In genomic region chr14:31026395-31027096, GRCh38 we compare ENCODE assay signal across 1 cellular context.
TF ChIP-seq lines count a peak whose summit lies in the region.

No MANE protein-coding gene starts in this region.

TF ChIP-seq in HepG2, 621 proteins besides CTCF, POLR2A, EP300 and RAD21 (continued from another document and continues in another):
- no peak for TF ChIP-seq ZNF382 (CRISPR knock-in tag; IDR thresholded peaks at IDR 0.05; ENCODE audit: borderline replicate concordance)
- TF ChIP-seq HOXD1 (CRISPR knock-in tag; IDR thresholded peaks at IDR 0.05): peak; percentile 74; the same call in 1 of the 2 replicates
- TF ChIP-seq FOXC1 (CRISPR knock-in tag; IDR thresholded peaks at IDR 0.05; ENCODE audit: borderline replicate concordance): peak; percentile 72; the same call in 1 of the 2 replicates
- TF ChIP-seq SNAPC2 (CRISPR knock-in tag; IDR thresholded peaks at IDR 0.05): peak; percentile 53; the same call in 1 of the 2 replicates
- peak; percentile 85 for TF ChIP-seq HOXA3 (CRISPR knock-in tag; IDR thresholded peaks at IDR 0.05)
- TF ChIP-seq CHCHD3 (CRISPR knock-in tag; IDR thresholded peaks at IDR 0.05): no peak
- TF ChIP-seq, protein P1, sequence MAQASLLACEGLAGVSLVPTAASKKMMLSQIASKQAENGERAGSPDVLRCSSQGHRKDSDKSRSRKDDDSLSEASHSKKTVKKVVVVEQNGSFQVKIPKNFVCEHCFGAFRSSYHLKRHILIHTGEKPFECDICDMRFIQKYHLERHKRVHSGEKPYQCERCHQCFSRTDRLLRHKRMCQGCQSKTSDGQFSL (CRISPR knock-in tag; IDR thresholded peaks at IDR 0.05): no peak
- TF ChIP-seq ZBTB38 (CRISPR knock-in tag; IDR thresholded peaks at IDR 0.05): no peak
- peak; percentile 80 for TF ChIP-seq ZNF317 (CRISPR knock-in tag; IDR thresholded peaks at IDR 0.05)
- no peak for TF ChIP-seq USF2 (IDR thresholded peaks at IDR 0.05; ENCODE audit: low read depth, low read length)
- TF ChIP-seq USF2 (CRISPR knock-in tag; IDR thresholded peaks at IDR 0.05; ENCODE audit: borderline replicate concordance): peak; percentile 29; the same call in 1 of the 2 replicates
- no peak; the same call in 1 of the 2 replicates for TF ChIP-seq SIN3B (IDR thresholded peaks at IDR 0.05; ENCODE audit: low read length)
- TF ChIP-seq THYN1 (CRISPR knock-in tag; IDR thresholded peaks at IDR 0.05; ENCODE audit: borderline replicate concordance, low read depth): no peak
- no peak; the same call in 1 of the 2 replicates for TF ChIP-seq SATB2 (CRISPR knock-in tag; IDR thresholded peaks at IDR 0.05)
- peak; percentile 60; the same call in 1 of the 2 replicates for TF ChIP-seq ZBTB20 (CRISPR knock-in tag; IDR thresholded peaks at IDR 0.05; ENCODE audit: borderline replicate concordance, low read depth)
- 0 out of 2 replicates have a peak, but pooled peaks have one; percentile 86 for TF ChIP-seq ZNF572 (CRISPR knock-in tag; IDR thresholded peaks at IDR 0.05)
- TF ChIP-seq GABPA (IDR thresholded peaks at IDR 0.05; ENCODE audit: low read depth, low read length): no peak
- no peak for TF ChIP-seq GABPA (CRISPR knock-in tag; IDR thresholded peaks at IDR 0.05; ENCODE audit: low read depth)
- no peak; the same call in 1 of the 2 replicates for TF ChIP-seq DMTF1 (CRISPR knock-in tag; IDR thresholded peaks at IDR 0.05)
- TF ChIP-seq ZNF552 (CRISPR knock-in tag; IDR thresholded peaks at IDR 0.05; ENCODE audit: borderline replicate concordance): 0 out of 2 replicates have a peak, but pooled peaks have one; percentile 30
- peak; percentile 68; the same call in 1 of the 2 replicates for TF ChIP-seq HIVEP1 (CRISPR knock-in tag; IDR thresholded peaks at IDR 0.05)
- TF ChIP-seq ZNF879 (CRISPR knock-in tag; IDR thresholded peaks at IDR 0.05): no peak; the same call in 1 of the 2 replicates
- peak; percentile 97 for TF ChIP-seq ZNF788 (CRISPR knock-in tag; IDR thresholded peaks at IDR 0.05; ENCODE audit: borderline replicate concordance)
- TF ChIP-seq ZNF766 (CRISPR knock-in tag; IDR thresholded peaks at IDR 0.05; ENCODE audit: borderline replicate concordance): no peak; the same call in 1 of the 2 replicates
- TF ChIP-seq STAT6 (CRISPR knock-in tag; IDR thresholded peaks at IDR 0.05; ENCODE audit: borderline replicate concordance): peak; percentile 92; the same call in 1 of the 2 replicates
- peak; percentile 77; the same call in 1 of the 2 replicates for TF ChIP-seq ZBTB7B (CRISPR knock-in tag; IDR thresholded peaks at IDR 0.05)
- TF ChIP-seq FOXK2 (IDR thresholded peaks at IDR 0.05): no peak
- TF ChIP-seq, protein P2, sequence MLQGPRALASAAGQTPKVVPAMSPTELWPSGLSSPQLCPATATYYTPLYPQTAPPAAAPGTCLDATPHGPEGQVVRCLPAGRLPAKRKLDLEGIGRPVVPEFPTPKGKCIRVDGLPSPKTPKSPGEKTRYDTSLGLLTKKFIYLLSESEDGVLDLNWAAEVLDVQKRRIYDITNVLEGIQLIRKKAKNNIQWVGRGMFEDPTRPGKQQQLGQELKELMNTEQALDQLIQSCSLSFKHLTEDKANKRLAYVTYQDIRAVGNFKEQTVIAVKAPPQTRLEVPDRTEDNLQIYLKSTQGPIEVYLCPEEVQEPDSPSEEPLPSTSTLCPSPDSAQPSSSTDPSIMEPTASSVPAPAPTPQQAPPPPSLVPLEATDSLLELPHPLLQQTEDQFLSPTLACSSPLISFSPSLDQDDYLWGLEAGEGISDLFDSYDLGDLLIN (CRISPR knock-in tag; IDR thresholded peaks at IDR 0.05; ENCODE audit: borderline replicate concordance): 0 out of 2 replicates have a peak, but pooled peaks have one; percentile 30
- peak; percentile 88; the same call in 1 of the 2 replicates for TF ChIP-seq SP4 (CRISPR knock-in tag; IDR thresholded peaks at IDR 0.05)
- no peak; the same call in 1 of the 2 replicates for TF ChIP-seq NFIB (CRISPR knock-in tag; IDR thresholded peaks at IDR 0.05; ENCODE audit: borderline replicate concordance)
- peak; percentile 94 for TF ChIP-seq ZNF883 (CRISPR knock-in tag; IDR thresholded peaks at IDR 0.05; ENCODE audit: not compliant biosample characterization)
- TF ChIP-seq ZNF430 (CRISPR knock-in tag; IDR thresholded peaks at IDR 0.05): peak; percentile 93; the same call in 1 of the 2 replicates
- 0 out of 2 replicates have a peak, but pooled peaks have one; percentile 36 for TF ChIP-seq ZNF510 (CRISPR knock-in tag; IDR thresholded peaks at IDR 0.05; ENCODE audit: low read depth)
- TF ChIP-seq TCF7 (IDR thresholded peaks at IDR 0.05; ENCODE audit: low read depth): no peak
- TF ChIP-seq ZNF343 (CRISPR knock-in tag; IDR thresholded peaks at IDR 0.05): peak; percentile 17; the same call in 1 of the 2 replicates
- TF ChIP-seq ZBTB3 (CRISPR knock-in tag; IDR thresholded peaks at IDR 0.05; ENCODE audit: borderline replicate concordance, low read depth): peak; percentile 52
- peak; percentile 81 for TF ChIP-seq THAP11 (CRISPR knock-in tag; IDR thresholded peaks at IDR 0.05)
- peak; percentile 86; the same call in 1 of the 2 replicates for TF ChIP-seq ZNF333 (CRISPR knock-in tag; IDR thresholded peaks at IDR 0.05; ENCODE audit: borderline replicate concordance)
- no peak for TF ChIP-seq MBD4 (IDR thresholded peaks at IDR 0.05; ENCODE audit: borderline replicate concordance, low read length)
- TF ChIP-seq CREB3 (CRISPR knock-in tag; IDR thresholded peaks at IDR 0.05): no peak; the same call in 1 of the 2 replicates
- peak; percentile 87 for TF ChIP-seq MED1 (CRISPR knock-in tag; IDR thresholded peaks at IDR 0.05)
- no peak for TF ChIP-seq ZNF326 (CRISPR knock-in tag; IDR thresholded peaks at IDR 0.05; ENCODE audit: borderline replicate concordance)
- TF ChIP-seq, protein P3, sequence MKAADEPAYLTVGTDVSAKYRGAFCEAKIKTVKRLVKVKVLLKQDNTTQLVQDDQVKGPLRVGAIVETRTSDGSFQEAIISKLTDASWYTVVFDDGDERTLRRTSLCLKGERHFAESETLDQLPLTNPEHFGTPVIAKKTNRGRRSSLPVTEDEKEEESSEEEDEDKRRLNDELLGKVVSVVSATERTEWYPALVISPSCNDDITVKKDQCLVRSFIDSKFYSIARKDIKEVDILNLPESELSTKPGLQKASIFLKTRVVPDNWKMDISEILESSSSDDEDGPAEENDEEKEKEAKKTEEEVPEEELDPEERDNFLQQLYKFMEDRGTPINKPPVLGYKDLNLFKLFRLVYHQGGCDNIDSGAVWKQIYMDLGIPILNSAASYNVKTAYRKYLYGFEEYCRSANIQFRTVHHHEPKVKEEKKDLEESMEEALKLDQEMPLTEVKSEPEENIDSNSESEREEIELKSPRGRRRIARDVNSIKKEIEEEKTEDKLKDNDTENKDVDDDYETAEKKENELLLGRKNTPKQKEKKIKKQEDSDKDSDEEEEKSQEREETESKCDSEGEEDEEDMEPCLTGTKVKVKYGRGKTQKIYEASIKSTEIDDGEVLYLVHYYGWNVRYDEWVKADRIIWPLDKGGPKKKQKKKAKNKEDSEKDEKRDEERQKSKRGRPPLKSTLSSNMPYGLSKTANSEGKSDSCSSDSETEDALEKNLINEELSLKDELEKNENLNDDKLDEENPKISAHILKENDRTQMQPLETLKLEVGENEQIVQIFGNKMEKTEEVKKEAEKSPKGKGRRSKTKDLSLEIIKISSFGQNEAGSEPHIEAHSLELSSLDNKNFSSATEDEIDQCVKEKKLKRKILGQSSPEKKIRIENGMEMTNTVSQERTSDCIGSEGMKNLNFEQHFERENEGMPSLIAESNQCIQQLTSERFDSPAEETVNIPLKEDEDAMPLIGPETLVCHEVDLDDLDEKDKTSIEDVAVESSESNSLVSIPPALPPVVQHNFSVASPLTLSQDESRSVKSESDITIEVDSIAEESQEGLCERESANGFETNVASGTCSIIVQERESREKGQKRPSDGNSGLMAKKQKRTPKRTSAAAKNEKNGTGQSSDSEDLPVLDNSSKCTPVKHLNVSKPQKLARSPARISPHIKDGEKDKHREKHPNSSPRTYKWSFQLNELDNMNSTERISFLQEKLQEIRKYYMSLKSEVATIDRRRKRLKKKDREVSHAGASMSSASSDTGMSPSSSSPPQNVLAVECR (CRISPR knock-in tag; IDR thresholded peaks at IDR 0.05; ENCODE audit: borderline replicate concordance): peak; percentile 64
- peak; percentile 32; the same call in 1 of the 2 replicates for TF ChIP-seq HNF1A (IDR thresholded peaks at IDR 0.05; ENCODE audit: low read depth)
- peak; percentile 38; the same call in 1 of the 2 replicates for TF ChIP-seq HNF1A (CRISPR knock-in tag; IDR thresholded peaks at IDR 0.05; ENCODE audit: borderline replicate concordance)
- TF ChIP-seq WIZ (CRISPR knock-in tag; IDR thresholded peaks at IDR 0.05): no peak
- TF ChIP-seq ZNF562 (CRISPR knock-in tag; IDR thresholded peaks at IDR 0.05; ENCODE audit: borderline replicate concordance): no peak
- TF ChIP-seq ZMAT3 (CRISPR knock-in tag; conservative IDR thresholded peaks at IDR 0.05): no peak; the same call in none of the 2 replicates
